ENCODE assay signal across 8 cellular contexts in genomic region chr19:16197188-16197621, GRCh38. TPM values are rescaled to one million over a fixed set of nuclear protein-coding genes. Genes with fewer than 3 reads are reported as not detected.
A peak's percentile ranks its signal among the peaks of the same experiment; 100 is the strongest.
DNase-seq lines count a peak whose midpoint lies in the region; ATAC-seq, FAIRE-seq and TF ChIP-seq lines count a peak whose summit lies in the region.
"Had no signal": no experiment of that assay in that cellular context is flagged by ENCODE, and none has a peak within 500 bp of the region (broad histone marks: within the 10 kb centered on the region; RNA-seq: fewer than 3 reads in every experiment).

No MANE protein-coding gene starts in this region.

- peaks cover 10% of the 10 kb centered on the region for H3K36me3 ChIP-seq in endodermal cell (ENCODE audit: control insufficient read depth, insufficient read depth, low read length)

- peaks cover 6% of the 10 kb centered on the region for H3K4me1 ChIP-seq in endodermal cell (ENCODE audit: control insufficient read depth, insufficient read depth, low read length)

- H3K9ac ChIP-seq in endodermal cell (ENCODE audit: extremely low read depth, low read length, poor library complexity, severe bottlenecking): no peak overlapping the region

- FAIRE-seq in frontal cortex (lab: Jason Lieb, UNC): no peak

- H3K4me3 Mint-ChIP-seq in endodermal cell: peak overlapping the region; percentile 63

- no peaks in the 10 kb centered on the region for H3K27me3 Mint-ChIP-seq in endodermal cell (ENCODE audit: insufficient read depth)

- ATAC-seq in omental fat pad (ENCODE audit: low FRiP score): peak; percentile 57

- no peak overlapping the region for H3K27ac ChIP-seq in endodermal cell (ENCODE audit: low read depth, low read length)

- H3K27ac Mint-ChIP-seq in endodermal cell: peak overlapping the region; percentile 83

- no peaks in the 10 kb centered on the region for H3K9me3 ChIP-seq in endodermal cell (ENCODE audit: control insufficient read depth, low read length)

- peaks cover 11% of the 10 kb centered on the region for H3K36me3 Mint-ChIP-seq in endodermal cell (ENCODE audit: low read depth)

- peaks cover 20% of the 10 kb centered on the region for H3K4me1 Mint-ChIP-seq in endodermal cell

- no peaks in the 10 kb centered on the region for H3K27me3 ChIP-seq in endodermal cell (ENCODE audit: control insufficient read depth, insufficient read depth, low read length, poor library complexity, severe bottlenecking)

- DNase-seq in GOT3 (lab: John Stamatoyannopoulos, UW): peak; percentile 27
- peak; percentile 88 for DNase-seq in RKO (ENCODE audit: low spot score)
- no peak for DNase-seq in endodermal cell
- DNase-seq in omental fat pad (ENCODE audit: low spot score): no peak
- no peak for DNase-seq in frontal cortex (ENCODE audit: low spot score in 2 of 2)
- no peak for DNase-seq in NCI-H1436 treated with DMSO at 0.1 percent for 48 hours (lab: John Stamatoyannopoulos, UW)
- no peak for DNase-seq in NOMO-1 treated with DMSO at 0.1 percent for 48 hours (lab: John Stamatoyannopoulos, UW; ENCODE audit: unreplicated experiment)

- H3K9me3 Mint-ChIP-seq in endodermal cell: no peaks in the 10 kb centered on the region

- WGBS in endodermal cell (ENCODE audit: insufficient coverage in 1 of 2, insufficient read length in 1 of 2), 2 experiments: 61 to 100% methylated on average over 1 to 2 of the region's 2 CpGs

- TF ChIP-seq CTCF in endodermal cell (conservative IDR thresholded peaks at IDR 0.05) (no peak), omental fat pad (IDR thresholded peaks at IDR 0.05) (no peak)

- H3K4me3 ChIP-seq in endodermal cell (ENCODE audit: low read length): peak overlapping the region; percentile 95

RNA-seq across cellular contexts. Expression of gene AP1M1, which starts 0.5 kb away (rescaled TPM):
- total RNA-seq in endodermal cell (10 to 100 TPM; 35.0 to 51.6 TPM), omental fat pad (100 to 1,000 TPM in 2 of 4 donors, 10 to 100 TPM in 2; 92.0 to 154 (median 111) TPM), frontal cortex (28.1 TPM)
- 85.8 TPM for polyA plus RNA-seq in endodermal cell (2013, experiment 1 of 2)
- polyA plus RNA-seq in endodermal cell (2013, experiment 2 of 2): 91.7 TPM

RNA-seq across cellular contexts. Expression of gene FAM32A, which starts 12.0 kb away (rescaled TPM):
- total RNA-seq in endodermal cell (10 to 100 TPM; 71.8 to 80.1 TPM), omental fat pad (100 to 1,000 TPM in 1 of 4 donors, 10 to 100 TPM in 3; 79.7 to 103 (median 90.2) TPM), frontal cortex (122 TPM)
- 84.7 TPM for polyA plus RNA-seq in endodermal cell (2013, experiment 1 of 2)
- polyA plus RNA-seq in endodermal cell (2013, experiment 2 of 2): 89.8 TPM

RNA-seq across cellular contexts. Expression of gene CIB3, which starts 23.9 kb away (rescaled TPM):
- total RNA-seq in endodermal cell (not detected), omental fat pad (not detected), frontal cortex (not detected)
- not detected for polyA plus RNA-seq in endodermal cell (2013, experiment 1 of 2)
- not detected for polyA plus RNA-seq in endodermal cell (2013, experiment 2 of 2)
- total RNA-seq: glomerular endothelial cell had no signal

RNA-seq across cellular contexts. Expression of gene HSH2D, which starts 53.7 kb away (rescaled TPM):
- total RNA-seq in endodermal cell: under 1 TPM; 0.66 to 0.68 TPM
- 0.14 TPM for polyA plus RNA-seq in endodermal cell (2013, experiment 1 of 2)
- polyA plus RNA-seq in endodermal cell (2013, experiment 2 of 2): not detected
- 1 to 10 TPM; 1.0 to 5.8 (median 1.6) TPM for total RNA-seq in omental fat pad
- under 0.01 TPM for total RNA-seq in frontal cortex
- total RNA-seq: glomerular endothelial cell had no signal

Comparison
In these comparisons a context has a peak if more than half of its experiments do, and no peak if none do; other contexts are left out.
1. DNase-seq: peak in GOT3 (single experiment) and RKO (single experiment); none in endodermal cell (single experiment), omental fat pad (single experiment), frontal cortex (0 of 2), NCI-H1436 treated with DMSO at 0.1 percent for 48 hours (single experiment) and NOMO-1 treated with DMSO at 0.1 percent for 48 hours (single experiment).